8 cellular contexts compared by ENCODE assay signal in the genomic region with DNA sequence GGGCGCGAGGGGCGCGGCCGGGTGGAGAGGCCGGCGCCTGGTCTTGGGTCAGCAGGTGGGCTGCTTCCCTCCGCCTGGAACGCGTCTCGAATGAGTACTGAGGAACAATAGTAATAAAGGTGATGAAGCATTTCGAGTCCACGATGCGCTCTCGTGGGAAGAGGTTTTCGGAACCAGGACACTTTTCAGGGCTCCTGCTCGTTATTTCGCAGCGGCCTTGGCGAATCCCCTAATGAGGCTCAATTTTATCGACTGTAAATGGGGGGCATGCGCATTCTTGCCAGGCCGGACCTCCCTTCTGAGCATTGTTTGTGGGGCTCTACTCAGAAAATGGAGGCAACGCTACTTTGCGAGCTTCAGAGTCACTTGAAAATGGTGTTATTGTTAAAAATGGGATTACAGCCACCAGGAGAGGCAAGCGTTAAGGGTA. TPM values are rescaled to one million over a fixed set of nuclear protein-coding genes. Genes with fewer than 3 reads are reported as not detected.
DNase-seq lines count a peak whose midpoint lies in the region; ATAC-seq and TF ChIP-seq lines count a peak whose summit lies in the region.

No MANE protein-coding gene starts in this region.

- peaks cover 37% of the 10 kb centered on the region for H3K36me3 Mint-ChIP-seq in activated CD4-positive, alpha-beta T cell treated with anti-CD3 and anti-CD28 coated beads for 36 hours (ENCODE audit: low read depth)
- peaks cover 31% of the 10 kb centered on the region for H3K36me3 Mint-ChIP-seq in activated T-helper 1 cell treated with anti-CD3 and anti-CD28 coated beads, Interleukin-12 subunit alpha, Interleukin-12 subunit beta, Interleukin-2, Interleukin-4 antibody, amounts not matched to agents 30 ng/mL and 10 ng/mL and 1 ng/mL, durations not matched to agents 14 hours and 24 hours and 36 hours (ENCODE audit: low read depth)

- no peak for DNase-seq in activated CD4-positive, alpha-beta T cell treated with anti-CD3 and anti-CD28 coated beads for 36 hours
- no peak for DNase-seq in activated CD4-positive, alpha-beta T cell treated with anti-CD3 and anti-CD28 coated beads, Interleukin-2, amount 50 U/mL, for 1 hour
- DNase-seq in activated T-helper 1 cell treated with anti-CD3 and anti-CD28 coated beads, Interleukin-12 subunit alpha, Interleukin-12 subunit beta, Interleukin-2, Interleukin-4 antibody, amounts not matched to agents 30 ng/mL and 10 ng/mL and 1 ng/mL, durations not matched to agents 14 hours and 24 hours and 36 hours (ENCODE audit: low spot score): no peak
- peak; percentile 22 for DNase-seq in iris pigment epithelial cell (ENCODE audit: low read depth)
- no peak for DNase-seq in thoracic aorta (ENCODE audit: low spot score)
- DNase-seq in CD1c-positive myeloid dendritic cell (ENCODE audit: extremely low spot score): no peak
- DNase-seq in ACHN: no peak

- peaks cover 6% of the 10 kb centered on the region for H3K36me3 ChIP-seq in thoracic aorta

- H3K27me3 Mint-ChIP-seq in activated CD4-positive, alpha-beta T cell treated with anti-CD3 and anti-CD28 coated beads for 36 hours: no peaks in the 10 kb centered on the region
- no peaks in the 10 kb centered on the region for H3K27me3 Mint-ChIP-seq in activated T-helper 1 cell treated with anti-CD3 and anti-CD28 coated beads, Interleukin-12 subunit alpha, Interleukin-12 subunit beta, Interleukin-2, Interleukin-4 antibody, amounts not matched to agents 30 ng/mL and 10 ng/mL and 1 ng/mL, durations not matched to agents 14 hours and 24 hours and 36 hours (ENCODE audit: insufficient read depth)

- CTCF ChIA-PET in activated CD4-positive, alpha-beta T cell treated with anti-CD3 and anti-CD28 coated beads for 36 hours (lab: Charles Lee): no interaction called here

- H3K4me1 Mint-ChIP-seq in activated CD4-positive, alpha-beta T cell treated with anti-CD3 and anti-CD28 coated beads for 36 hours: peaks cover 43% of the 10 kb centered on the region
- H3K4me1 Mint-ChIP-seq in activated T-helper 1 cell treated with anti-CD3 and anti-CD28 coated beads, Interleukin-12 subunit alpha, Interleukin-12 subunit beta, Interleukin-2, Interleukin-4 antibody, amounts not matched to agents 30 ng/mL and 10 ng/mL and 1 ng/mL, durations not matched to agents 14 hours and 24 hours and 36 hours (ENCODE audit: low read depth): peaks cover 34% of the 10 kb centered on the region

- no peaks in the 10 kb centered on the region for H3K9me3 ChIP-seq in thoracic aorta

- H3K4me3 ChIP-seq in thoracic aorta: peak overlapping the region; percentile 96

- ATAC-seq in activated CD4-positive, alpha-beta T cell treated with anti-CD3 and anti-CD28 coated beads for 36 hours: no peak
- ATAC-seq in thoracic aorta (ENCODE audit: insufficient number of reproducible peaks, low FRiP score, low read depth) (no peak), HG02885 (IDR thresholded peaks at IDR 0.05; ENCODE audit: poor library complexity, unreplicated experiment) (no peak)

- POLR2A ChIA-PET in activated CD4-positive, alpha-beta T cell treated with anti-CD3 and anti-CD28 coated beads for 36 hours (lab: Charles Lee): interaction anchor here (0.5 to 1.0 kb wide), 3 partner anchors 9 to 297 kb away, joined by 3 to 4 read pairs (median 3); a partner anchor contains a TSS

- in situ Hi-C loops in ACHN (cut with HindIII; ENCODE audit: low pct_ligation_motif_present, low pct_unique_long_range_greater_than_20kb, low sequenced_read_pairs): no loop called here

- H3K27me3 ChIP-seq in thoracic aorta (replicated peaks; ENCODE audit: insufficient read depth): no peaks in the 10 kb centered on the region

- H3K27ac ChIP-seq in thoracic aorta: peak overlapping the region; percentile 75 to 99

- intact Hi-C loops in activated CD4-positive, alpha-beta T cell treated with anti-CD3 and anti-CD28 coated beads for 36 hours (cut with DNase I, micrococcal nuclease): loop anchor here (1.0 to 5.0 kb wide), 12 partner anchors 11 to 1319 kb away; a partner anchor contains a TSS
- intact Hi-C loops in activated T-helper 1 cell treated with anti-CD3 and anti-CD28 coated beads, Interleukin-12 subunit alpha, Interleukin-12 subunit beta, Interleukin-2, Interleukin-4 antibody, amounts not matched to agents 30 ng/mL and 10 ng/mL and 1 ng/mL, durations not matched to agents 14 hours and 24 hours and 36 hours (cut with micrococcal nuclease): loop anchor here (1.0 to 10.0 kb wide), 13 partner anchors 11 to 1981 kb away; a partner anchor contains a TSS

- H3K4me3 Mint-ChIP-seq in activated CD4-positive, alpha-beta T cell treated with anti-CD3 and anti-CD28 coated beads for 36 hours: peak overlapping the region; percentile 91
- H3K4me3 Mint-ChIP-seq in activated T-helper 1 cell treated with anti-CD3 and anti-CD28 coated beads, Interleukin-12 subunit alpha, Interleukin-12 subunit beta, Interleukin-2, Interleukin-4 antibody, amounts not matched to agents 30 ng/mL and 10 ng/mL and 1 ng/mL, durations not matched to agents 14 hours and 24 hours and 36 hours: peak overlapping the region; percentile 97

- TF ChIP-seq CTCF in thoracic aorta (IDR thresholded peaks at IDR 0.05): no peak

- no peaks in the 10 kb centered on the region for H3K9me3 Mint-ChIP-seq in activated CD4-positive, alpha-beta T cell treated with anti-CD3 and anti-CD28 coated beads for 36 hours (ENCODE audit: low read depth)
- no peaks in the 10 kb centered on the region for H3K9me3 Mint-ChIP-seq in activated T-helper 1 cell treated with anti-CD3 and anti-CD28 coated beads, Interleukin-12 subunit alpha, Interleukin-12 subunit beta, Interleukin-2, Interleukin-4 antibody, amounts not matched to agents 30 ng/mL and 10 ng/mL and 1 ng/mL, durations not matched to agents 14 hours and 24 hours and 36 hours

- peaks cover 19 to 44% of the 10 kb centered on the region in 2 donors for H3K4me1 ChIP-seq in thoracic aorta (ENCODE audit: control insufficient read depth in 1 of 2, low read depth in 2 of 2)

- peak overlapping the region; percentile 98 for H3K27ac Mint-ChIP-seq in activated CD4-positive, alpha-beta T cell treated with anti-CD3 and anti-CD28 coated beads for 36 hours
- peak overlapping the region; percentile 100 for H3K27ac Mint-ChIP-seq in activated T-helper 1 cell treated with anti-CD3 and anti-CD28 coated beads, Interleukin-12 subunit alpha, Interleukin-12 subunit beta, Interleukin-2, Interleukin-4 antibody, amounts not matched to agents 30 ng/mL and 10 ng/mL and 1 ng/mL, durations not matched to agents 14 hours and 24 hours and 36 hours

RNA-seq across cellular contexts. Expression of a gene that starts 1.2 kb away (rescaled TPM):
- 10 to 100 TPM; 46.8 to 52.8 TPM for total RNA-seq in activated CD4-positive, alpha-beta T cell treated with anti-CD3 and anti-CD28 coated beads for 36 hours
- total RNA-seq in activated T-helper 1 cell treated with anti-CD3 and anti-CD28 coated beads, Interleukin-12 subunit alpha, Interleukin-12 subunit beta, Interleukin-2, Interleukin-4 antibody, amounts not matched to agents 30 ng/mL and 10 ng/mL and 1 ng/mL, durations not matched to agents 14 hours and 24 hours and 36 hours: 50.7 and 52.7 TPM in 2 replicates
- total RNA-seq in thoracic aorta: 10 to 100 TPM; 43.5 to 79.1 TPM
